ENCODE assay signal across 11 cellular contexts in genomic region chr9:21579209-21579608, GRCh38.
DNase-seq lines count a peak whose midpoint lies in the region; ATAC-seq, FAIRE-seq and TF ChIP-seq lines count a peak whose summit lies in the region.
"Had no signal": no experiment of that assay in that cellular context is flagged by ENCODE, and none has a peak within 500 bp of the region (broad histone marks: within the 10 kb centered on the region; RNA-seq: fewer than 3 reads in every experiment).

No MANE protein-coding gene starts in this region.

- peaks cover 48% of the 10 kb centered on the region for H3K4me1 Mint-ChIP-seq in CD8-positive, alpha-beta T cell (ENCODE audit: low read depth)

- H3K4me2 ChIP-seq in IMR-90 (ENCODE audit: low read depth, low read length) (peak overlapping the region; percentile 95; the same call in 1 of the 2 replicates), keratinocyte (ENCODE audit: control insufficient read depth, extremely low read depth, insufficient read depth, low read depth, low read length) (peak overlapping the region; percentile 61)

- peak overlapping the region; percentile 99 for H4K5ac ChIP-seq in IMR-90 (ENCODE audit: low read depth, low read length)

- H2AK5ac ChIP-seq in IMR-90 (ENCODE audit: low read depth, low read length), result peak overlapping the region; percentile 65

- in situ Hi-C loops in IMR-90 (cut with MboI; ENCODE audit: low sequenced_read_pairs), result loop anchor here (25.0 kb wide), 1 partner anchor 408 kb away; the partner anchor contains the start of genes CDKN2A and CDKN2B-AS1

- WGBS in IMR-90 (ENCODE audit: extremely low coverage in 2 of 2, insufficient read length in 1 of 2), 2 experiments, result 100% methylated on average over 2 of the region's 4 CpGs; no CpG with 5 or more reads in 1 of the 2 experiments

- H3K9me3 ChIP-seq in CD8-positive, alpha-beta T cell (ENCODE audit: low read length), result no peaks in the 10 kb centered on the region
- H3K9me3 ChIP-seq in IMR-90 (ENCODE audit: control insufficient read depth, insufficient read depth, low read length) (no peaks in the 10 kb centered on the region), keratinocyte (ENCODE audit: control insufficient read depth, low read depth, low read length) (no peaks in the 10 kb centered on the region), right atrium auricular region (no peaks in the 10 kb centered on the region)

- ATAC-seq in CD8-positive, alpha-beta T cell, result peak; percentile 72
- no peak for ATAC-seq in IMR-90 (ENCODE audit: low read depth)

- peak overlapping the region; percentile 26; the same call in 1 of the 2 replicates for H3K23ac ChIP-seq in IMR-90 (ENCODE audit: low read depth, low read length)

- peaks cover 24% of the 10 kb centered on the region for H3K79me2 ChIP-seq in keratinocyte (ENCODE audit: control insufficient read depth, insufficient read depth, low read length)

- no TSS peak for BruUV-seq in IMR-90 (replicated peaks; lab: Mats Ljungman, UMichigan)

- no peak for TF ChIP-seq POLR2A in IMR-90 (IDR thresholded peaks at IDR 0.05; ENCODE audit: low read depth, low read length)

- dilution Hi-C loops in IMR-90 (cut with HindIII; ENCODE audit: low sequenced_read_pairs, unreplicated experiment) (no loop called here), keratinocyte (cut with MboI; ENCODE audit: extremely low pct_ligation_motif_present, low sequenced_read_pairs) (no loop called here)

- FAIRE-seq in keratinocyte (lab: Jason Lieb, UNC) (peak; percentile 32), urothelium cell line (lab: Jason Lieb, UNC) (no peak)

- H4K8ac ChIP-seq in IMR-90 (ENCODE audit: low read depth in 2 of 2, low read length in 2 of 2), result peak overlapping the region; percentile 41 to 90; a peak in 3 of 4 replicates

- H2BK20ac ChIP-seq in IMR-90 (ENCODE audit: low read depth, low read length), result peak overlapping the region; percentile 32; the same call in 1 of the 2 replicates

- H4K20me1 ChIP-seq in IMR-90 (ENCODE audit: insufficient read depth, low read length) (no peaks in the 10 kb centered on the region), keratinocyte (ENCODE audit: control insufficient read depth, extremely low read depth, insufficient read depth, low read length) (no peaks in the 10 kb centered on the region)

- H2BK5ac ChIP-seq in IMR-90 (ENCODE audit: low read depth, low read length, poor library complexity, severe bottlenecking), result peak overlapping the region; percentile 28

- peak overlapping the region; percentile 9 for H3K27ac ChIP-seq in CD8-positive, alpha-beta T cell (ENCODE audit: low read depth, low read length)
- H3K27ac ChIP-seq in IMR-90 (ENCODE audit: insufficient read depth, low read length) (0 out of 2 replicates have a peak overlapping the region, but pooled peaks have one; percentile 26), keratinocyte (ENCODE audit: control insufficient read depth, insufficient read depth, low read length) (peak overlapping the region; percentile 25), right atrium auricular region (no peak overlapping the region)

- H3K27ac Mint-ChIP-seq in CD8-positive, alpha-beta T cell, result peak overlapping the region; percentile 91

- H3K79me1 ChIP-seq in IMR-90 (ENCODE audit: low read depth in 1 of 2, low read length in 2 of 2), result peaks cover 0 to 7% of the 10 kb centered on the region in 2 experiments; a peak in 2 of 4 replicates

- no peaks in the 10 kb centered on the region for H3K9me3 Mint-ChIP-seq in CD8-positive, alpha-beta T cell

- peak overlapping the region; percentile 79 for H3K4me3 Mint-ChIP-seq in CD8-positive, alpha-beta T cell

- no peaks in the 10 kb centered on the region for H3K27me3 Mint-ChIP-seq in CD8-positive, alpha-beta T cell (ENCODE audit: low read depth)

- peak overlapping the region; percentile 37; the same call in 1 of the 3 replicates for H2BK15ac ChIP-seq in IMR-90 (ENCODE audit: low read depth, low read length)

- peak in 5 of 7 experiments; percentile 8 to 66 (median 35) for DNase-seq in CD8-positive, alpha-beta T cell
- DNase-seq in IMR-90, result peak; percentile 10
- DNase-seq in activated gamma-delta T cell treated with anti-CD3 and anti-CD28 coated beads, Interleukin-2, amount 50 U/mL, for 16 hours (ENCODE audit: low read depth), result peak; percentile 7
- no peak for DNase-seq in keratinocyte (ENCODE audit: low read depth, low spot score)
- no peak for DNase-seq in HuH-7.5 (ENCODE audit: low spot score)
- DNase-seq in urothelium cell line (ENCODE audit: low spot score), result no peak
- no peak for DNase-seq in KG1 (lab: John Stamatoyannopoulos, UW)
- no peak for DNase-seq in right atrium auricular region (ENCODE audit: low spot score)
- DNase-seq: cerebellar nuclear complex, NCI-H2081 had no signal

- H3K56ac ChIP-seq in IMR-90 (ENCODE audit: extremely low read depth, insufficient read depth, low read length), result no peak overlapping the region

- POLR2A ChIA-PET in CD8-positive, alpha-beta T cell (lab: Charles Lee), result interaction anchor here (1.1 to 1.4 kb wide), 2 partner anchors 26 to 31 kb away, joined by 3 read pairs; no protein-coding TSS in a partner anchor
- POLR2A ChIA-PET in IMR-90 (lab: Charles Lee; ENCODE audit: unreplicated experiment), result no interaction called here

- H3K36me3 Mint-ChIP-seq in CD8-positive, alpha-beta T cell, result no peaks in the 10 kb centered on the region

- H3K4me1 ChIP-seq in CD8-positive, alpha-beta T cell (ENCODE audit: insufficient read depth, low read length), result peaks cover 40% of the 10 kb centered on the region
- H3K4me1 ChIP-seq in IMR-90 (ENCODE audit: control insufficient read depth, insufficient read depth, low read length) (peaks cover 9% of the 10 kb centered on the region), keratinocyte (ENCODE audit: control insufficient read depth, extremely low read depth, insufficient read depth, low read length) (peaks cover 33% of the 10 kb centered on the region), right atrium auricular region (no peaks in the 10 kb centered on the region)

- H3K4me3 ChIP-seq in CD8-positive, alpha-beta T cell (ENCODE audit: low read depth, low read length), result peak overlapping the region; percentile 41
- H3K4me3 ChIP-seq in IMR-90 (ENCODE audit: insufficient read depth, low read depth, low read length) (no peak overlapping the region), keratinocyte (ENCODE audit: control insufficient read depth in 2 of 3, extremely low read depth in 1 of 3, insufficient read depth in 2 of 3, low read depth in 1 of 3, low read length in 3 of 3) (no peak overlapping the region), right atrium auricular region (no peak overlapping the region)
- H3K4me3 ChIP-seq: lung had no signal

- H3K9ac ChIP-seq in IMR-90 (ENCODE audit: low read depth, low read length) (no peak overlapping the region), keratinocyte (ENCODE audit: control insufficient read depth, extremely low read depth, insufficient read depth, low read length) (no peak overlapping the region)

- H3K36me3 ChIP-seq in CD8-positive, alpha-beta T cell (ENCODE audit: insufficient read depth, low read length), result no peaks in the 10 kb centered on the region
- H3K36me3 ChIP-seq in IMR-90 (ENCODE audit: control insufficient read depth, insufficient read depth, low read length) (no peaks in the 10 kb centered on the region), keratinocyte (ENCODE audit: control insufficient read depth in 2 of 2, extremely low read depth in 1 of 2, insufficient read depth in 2 of 2, low read length in 2 of 2) (peaks cover 0 to 6% of the 10 kb centered on the region in 2 experiments), right atrium auricular region (no peaks in the 10 kb centered on the region)

- no peak for TF ChIP-seq RAD21 in IMR-90 (IDR thresholded peaks at IDR 0.05; ENCODE audit: low read length)

- no peak for TF ChIP-seq CTCF in CD8-positive, alpha-beta T cell (IDR thresholded peaks at IDR 0.05)
- no peak for TF ChIP-seq CTCF in IMR-90 (conservative IDR thresholded peaks at IDR 0.05; ENCODE audit: low read depth, low read length)
- TF ChIP-seq CTCF in keratinocyte (optimal IDR thresholded peaks at IDR 0.05 in 1 of 3, IDR thresholded peaks at IDR 0.05 in 1 of 3, conservative IDR thresholded peaks at IDR 0.05 in 1 of 3; ENCODE audit: extremely low read depth in 1 of 3, insufficient read depth in 2 of 3, low read length in 3 of 3), result no peak
- no peak for TF ChIP-seq CTCF in right atrium auricular region (IDR thresholded peaks at IDR 0.05)

- H2BK120ac ChIP-seq in IMR-90 (ENCODE audit: low read depth, low read length), result peak overlapping the region; percentile 12; the same call in 1 of the 2 replicates

- H3K14ac ChIP-seq in IMR-90 (replicated peaks; ENCODE audit: low read depth, low read length), result peak overlapping the region; percentile 67

- H3K18ac ChIP-seq in IMR-90 (ENCODE audit: low read depth, low read length), result peak overlapping the region; percentile 88

- no peak overlapping the region for H2AK9ac ChIP-seq in IMR-90 (replicated peaks; ENCODE audit: low read depth, low read length, poor library complexity)

- H3K27me3 ChIP-seq in CD8-positive, alpha-beta T cell (ENCODE audit: insufficient read depth, low read length), result no peaks in the 10 kb centered on the region
- H3K27me3 ChIP-seq in IMR-90 (ENCODE audit: control insufficient read depth, insufficient read depth, low read length) (no peaks in the 10 kb centered on the region), keratinocyte (ENCODE audit: control insufficient read depth, extremely low read depth, insufficient read depth, low read length) (no peaks in the 10 kb centered on the region), right atrium auricular region (no peaks in the 10 kb centered on the region)

- intact Hi-C loops in CD8-positive, alpha-beta T cell (cut with DNase I, micrococcal nuclease), result loop anchor here (1.0 to 10.0 kb wide), 5 partner anchors 20 to 254 kb away; partner anchors contain the start of gene KLHL9 (in 1 of the 2)
- intact Hi-C loops in IMR-90 (cut with micrococcal nuclease), result loop anchor here (5.0 kb wide), 2 partner anchors 98 to 208 kb away; no protein-coding TSS in a partner anchor

- H4K91ac ChIP-seq in IMR-90 (ENCODE audit: insufficient read depth, low read depth, low read length), result no peak overlapping the region

- peaks cover 4% of the 10 kb centered on the region for H3K9me1 ChIP-seq in IMR-90 (ENCODE audit: insufficient read depth, low read length)
- no peaks in the 10 kb centered on the region for H3K9me1 ChIP-seq in keratinocyte (ENCODE audit: control insufficient read depth, extremely low read depth, insufficient read depth, low read length)

- CTCF ChIA-PET in CD8-positive, alpha-beta T cell (lab: Charles Lee), result interaction anchor here (0.8 to 1.4 kb wide), 5 partner anchors 13 to 209 kb away, joined by 3 to 4 read pairs (median 3); no protein-coding TSS in a partner anchor
- CTCF ChIA-PET in IMR-90 (lab: Yijun Ruan, JAX), result no interaction called here

- peak overlapping the region; percentile 75 for H3K4ac ChIP-seq in IMR-90 (ENCODE audit: low read depth, low read length)

- H2AFZ ChIP-seq in IMR-90 (replicated peaks; ENCODE audit: low read length, poor library complexity) (peak overlapping the region; percentile 74), keratinocyte (ENCODE audit: control insufficient read depth, low read length) (peak overlapping the region; percentile 11)

TF ChIP-seq in IMR-90, 13 proteins besides CTCF, POLR2A, EP300 and RAD21 (continues in another document):
- no peak for TF ChIP-seq CHD1 (IDR thresholded peaks at IDR 0.05; ENCODE audit: low read depth, low read length)

Comparison
In these comparisons a context has a peak if more than half of its experiments do, and no peak if none do; other contexts are left out.
1. DNase-seq: peak in CD8-positive, alpha-beta T cell (5 of 7), IMR-90 (single experiment) and activated gamma-delta T cell treated with anti-CD3 and anti-CD28 coated beads, Interleukin-2, amount 50 U/mL, for 16 hours (single experiment); none in keratinocyte (single experiment), HuH-7.5 (single experiment), urothelium cell line (single experiment), KG1 (single experiment) and right atrium auricular region (single experiment).
2. H3K27ac ChIP-seq: peak in CD8-positive, alpha-beta T cell (single experiment), IMR-90 (single experiment) and keratinocyte (single experiment); none in right atrium auricular region (0 of 2).